In the genomic region with DNA sequence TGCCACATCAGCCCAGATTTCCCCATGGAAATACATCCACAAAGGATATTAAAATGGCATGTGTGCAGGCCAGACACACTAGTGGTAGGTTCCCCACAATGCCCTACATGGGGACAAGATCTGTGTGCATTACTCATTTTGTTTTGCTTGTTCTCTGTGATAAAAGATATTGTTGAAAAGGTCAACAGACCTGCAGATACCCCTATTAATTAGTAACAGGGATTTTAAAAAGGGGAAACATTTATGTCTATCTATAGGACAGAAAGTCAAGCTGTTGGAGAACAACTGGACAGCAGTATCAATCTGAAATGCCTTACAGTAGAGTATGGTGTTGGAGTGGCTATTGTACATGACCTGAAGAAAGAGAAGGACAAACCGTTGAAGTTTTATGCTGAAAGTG, we compare ENCODE assay signal across 30 cellular contexts.
"Had no signal": no experiment of that assay in that cellular context is flagged by ENCODE, and none has a peak within 500 bp of the region (broad histone marks: within the 10 kb centered on the region; RNA-seq: fewer than 3 reads in every experiment).

No MANE protein-coding gene starts in this region.

- H3K79me2 ChIP-seq: parathyroid adenoma had no signal

- H3K27me3 Mint-ChIP-seq: progenitor cell of endocrine pancreas; stimulated activated naive CD8-positive, alpha-beta T cell treated with anti-CD3 and anti-CD28 coated beads, Interleukin-15, amount 100 ng/mL, for 72 hours; type B pancreatic cell had no signal

- H3K36me3 ChIP-seq: neural progenitor cell, ovary, right lobe of liver, sigmoid colon, suprapubic skin, tibial artery, transverse colon, upper lobe of right lung, vagina had no signal

- H3K36me3 Mint-ChIP-seq: natural killer cell; neural progenitor cell; stimulated activated effector memory CD8-positive, alpha-beta T cell treated with anti-CD3 and anti-CD28 coated beads, Interleukin-12 subunit alpha, Interleukin-12 subunit beta, amount 100 ng/mL, for 72 hours had no signal

- H3K27me3 ChIP-seq: neural progenitor cell, ovary, right lobe of liver, sigmoid colon, suprapubic skin, testis, tibial artery, transverse colon, upper lobe of right lung, vagina had no signal

- H3K4me1 ChIP-seq: neural progenitor cell, parathyroid adenoma, psoas muscle, right lobe of liver, sigmoid colon, suprapubic skin, testis, tibial artery, transverse colon, upper lobe of right lung, vagina had no signal

- H3K4me2 ChIP-seq: neural progenitor cell had no signal

- H3K9me3 ChIP-seq: ovary, psoas muscle, right lobe of liver, sigmoid colon, suprapubic skin, testis, tibial artery, transverse colon, upper lobe of right lung, vagina had no signal

- H2AFZ ChIP-seq: neural progenitor cell, parathyroid adenoma had no signal

- H3K4me3 Mint-ChIP-seq: natural killer cell; nephron; neural progenitor cell; stimulated activated effector memory CD8-positive, alpha-beta T cell treated with anti-CD3 and anti-CD28 coated beads, Interleukin-12 subunit alpha, Interleukin-12 subunit beta, amount 100 ng/mL, for 72 hours; stimulated activated naive CD8-positive, alpha-beta T cell treated with anti-CD3 and anti-CD28 coated beads, Interleukin-15, amount 100 ng/mL, for 72 hours; type B pancreatic cell had no signal

- H3K27ac ChIP-seq: neural progenitor cell, ovary, parathyroid adenoma, psoas muscle, right lobe of liver, sigmoid colon, suprapubic skin, testis, tibial artery, transverse colon, upper lobe of right lung, vagina had no signal

- H3K4me3 ChIP-seq: neural progenitor cell, ovary, psoas muscle, right lobe of liver, sigmoid colon, suprapubic skin, testis, tibial artery, transverse colon, upper lobe of right lung, vagina had no signal

- H3K27ac Mint-ChIP-seq: natural killer cell; nephron; neural progenitor cell; progenitor cell of endocrine pancreas; stimulated activated effector memory CD8-positive, alpha-beta T cell treated with anti-CD3 and anti-CD28 coated beads, Interleukin-12 subunit alpha, Interleukin-12 subunit beta, amount 100 ng/mL, for 72 hours; stimulated activated naive CD8-positive, alpha-beta T cell treated with anti-CD3 and anti-CD28 coated beads, Interleukin-15, amount 100 ng/mL, for 72 hours; type B pancreatic cell had no signal

- H3K4me1 Mint-ChIP-seq: natural killer cell; neural progenitor cell; stimulated activated effector memory CD8-positive, alpha-beta T cell treated with anti-CD3 and anti-CD28 coated beads, Interleukin-12 subunit alpha, Interleukin-12 subunit beta, amount 100 ng/mL, for 72 hours; stimulated activated naive CD8-positive, alpha-beta T cell treated with anti-CD3 and anti-CD28 coated beads, Interleukin-15, amount 100 ng/mL, for 72 hours had no signal

- FAIRE-seq: small intestine, urothelium cell line had no signal

- DNase-seq: natural killer cell; occipital lobe; ovary; posterior cingulate gyrus; psoas muscle; right cardiac atrium; right lobe of liver; sigmoid colon; small intestine; stimulated activated CD4-positive, alpha-beta T cell treated with anti-CD3 and anti-CD28 coated beads, Interleukin-15, amount 100 ng/mL, for 24 hours; stimulated activated CD4-positive, alpha-beta T cell treated with anti-CD3 and anti-CD28 coated beads, Interleukin-2, amount 100 ng/mL, for 24 hours; stimulated activated CD4-positive, alpha-beta T cell treated with anti-CD3 and anti-CD28 coated beads, Interleukin-2, amount 100 ng/mL, for 48 hours; stimulated activated CD4-positive, alpha-beta T cell treated with anti-CD3 and anti-CD28 coated beads, Interleukin-4, amount 100 ng/mL, for 24 hours; stimulated activated naive CD4-positive, alpha-beta T cell; stimulated activated naive CD8-positive, alpha-beta T cell treated with anti-CD3 and anti-CD28 coated beads, Interleukin-15, amount 100 ng/mL, for 72 hours; stimulated activated naive CD8-positive, alpha-beta T cell treated with anti-CD3 and anti-CD28 coated beads, Interleukin-15, Interleukin-2, amounts not matched to agents 100 U/mL and 50 U/mL, for 24 hours; substantia nigra; testis; tibial artery; transverse colon; upper lobe of right lung had no signal

- H3K9ac ChIP-seq: neural progenitor cell, parathyroid adenoma had no signal

- ATAC-seq: natural killer cell; psoas muscle; right cardiac atrium; right lobe of liver; stimulated activated effector memory CD8-positive, alpha-beta T cell treated with anti-CD3 and anti-CD28 coated beads, Interleukin-12 subunit alpha, Interleukin-12 subunit beta, amount 100 ng/mL, for 72 hours; stimulated activated naive CD8-positive, alpha-beta T cell treated with anti-CD3 and anti-CD28 coated beads, Interleukin-15, amount 100 ng/mL, for 72 hours; stimulated activated naive CD8-positive, alpha-beta T cell treated with anti-CD3 and anti-CD28 coated beads, Interleukin-15, Interleukin-2, amounts not matched to agents 100 U/mL and 50 U/mL, for 24 hours; upper lobe of right lung had no signal

- H3K9me3 Mint-ChIP-seq: neural progenitor cell had no signal
